ENCODE assay signal across 8 cellular contexts in the genomic region with DNA sequence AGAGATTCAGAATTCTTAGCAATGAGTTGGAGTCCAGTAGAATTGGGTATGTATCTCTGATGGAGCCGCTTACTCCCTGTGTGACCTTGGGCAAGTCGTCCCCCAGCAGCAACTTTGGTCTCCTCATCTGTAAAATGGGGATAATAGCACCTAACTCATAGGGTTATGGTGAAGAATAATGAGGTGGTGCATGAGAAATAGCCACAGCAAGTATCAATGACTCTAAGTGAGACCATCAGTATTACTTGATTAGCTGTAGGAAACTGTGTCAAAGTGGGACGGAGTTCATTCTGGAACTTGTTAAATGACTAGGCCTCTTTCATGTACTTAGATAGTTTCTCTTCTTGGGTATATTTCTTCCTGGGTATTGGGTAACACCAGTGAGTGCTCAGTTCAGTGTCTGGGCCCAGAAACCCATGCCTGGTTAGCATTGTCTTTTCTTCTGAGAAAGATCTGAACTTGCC. TPM values are rescaled to one million over a fixed set of nuclear protein-coding genes. Genes with fewer than 3 reads are reported as not detected.
DNase-seq lines count a peak whose midpoint lies in the region; ATAC-seq, FAIRE-seq and TF ChIP-seq lines count a peak whose summit lies in the region.

No MANE protein-coding gene starts in this region.

- H3K9me3 ChIP-seq in adrenal gland (replicated peaks in 1 of 3), result no peaks in the 10 kb centered on the region

- FAIRE-seq in GM19239 (lab: Jason Lieb, UNC), result peak; percentile 98

- H3K27ac Mint-ChIP-seq in activated B cell treated with CpG ODN at 0.5 μM for 24 hours, result peak overlapping the region; percentile 85

- POLR2A ChIA-PET in activated B cell treated with CpG ODN at 0.5 μM for 24 hours (lab: Charles Lee), result interaction anchor here (0.7 to 3.2 kb wide), 10 partner anchors 10 to 107 kb away, joined by 3 to 25 read pairs (median 8); no protein-coding TSS in a partner anchor

- TF ChIP-seq POLR2A in adrenal gland (IDR thresholded peaks at IDR 0.05), result no peak

- CTCF ChIA-PET in activated B cell treated with CpG ODN at 0.5 μM for 24 hours (lab: Charles Lee), result interaction anchor here (1.0 to 1.5 kb wide), 4 partner anchors 11 to 168 kb away, joined by 4 to 8 read pairs (median 6); no protein-coding TSS in a partner anchor

- peak overlapping the region; percentile 3 for H3K4me3 Mint-ChIP-seq in activated B cell treated with CpG ODN at 0.5 μM for 24 hours

- no peaks in the 10 kb centered on the region for H3K27me3 Mint-ChIP-seq in activated B cell treated with CpG ODN at 0.5 μM for 24 hours

- intact Hi-C loops in activated B cell treated with CpG ODN at 0.5 μM for 24 hours (cut with micrococcal nuclease) (loop anchor here (2.0 kb wide), 1 partner anchor 39 kb away; no protein-coding TSS in a partner anchor), adrenal gland (cut with DNase I) (no loop called here)

- TF ChIP-seq CTCF in GM06990 (IDR thresholded peaks at IDR 0.05; ENCODE audit: insufficient read depth, low read length, poor library complexity, severe bottlenecking), result no peak
- TF ChIP-seq CTCF in activated B cell treated with CpG ODN at 0.5 μM for 24 hours (IDR thresholded peaks at IDR 0.05), result no peak
- TF ChIP-seq CTCF in adrenal gland (IDR thresholded peaks at IDR 0.05), result no peak

- no peaks in the 10 kb centered on the region for H3K4me1 ChIP-seq in adrenal gland (replicated peaks in 1 of 2)

- H3K36me3 ChIP-seq in GM06990 (ENCODE audit: control insufficient read depth, insufficient read depth, low read length) (peaks cover 5% of the 10 kb centered on the region), adrenal gland (replicated peaks in 1 of 2) (no peaks in the 10 kb centered on the region)

- H3K4me3 ChIP-seq in GM06990 (replicated peaks; ENCODE audit: low read depth, low read length), result no peak overlapping the region
- H3K4me3 ChIP-seq in adrenal gland, result no peak overlapping the region

- ATAC-seq in HG03045 (IDR thresholded peaks at IDR 0.05; ENCODE audit: unreplicated experiment) (peak; percentile 64), activated B cell treated with CpG ODN at 0.5 μM for 24 hours (ENCODE audit: low read depth) (peak; percentile 14)

- H3K4me1 Mint-ChIP-seq in activated B cell treated with CpG ODN at 0.5 μM for 24 hours, result peaks cover 88% of the 10 kb centered on the region

- H3K9me3 Mint-ChIP-seq in activated B cell treated with CpG ODN at 0.5 μM for 24 hours, result no peaks in the 10 kb centered on the region

- no peak overlapping the region for H3K27ac ChIP-seq in adrenal gland

- peaks cover 55% of the 10 kb centered on the region for H3K36me3 Mint-ChIP-seq in activated B cell treated with CpG ODN at 0.5 μM for 24 hours (ENCODE audit: low read depth)

- WGBS in adrenal gland, 4 donors, result 78 to 89% (median 85%) methylated on average over 3 of the region's 3 CpGs

- DNase-seq in GM06990 (ENCODE audit: extremely low read depth, insufficient read length) (peak; percentile 75), GM19239 (ENCODE audit: insufficient read length, low spot score) (no peak), activated B cell treated with CpG ODN at 0.5 μM for 24 hours (no peak), adrenal gland (no peak), NCI-H146 (lab: John Stamatoyannopoulos, UW) (no peak), NCI-H1092 (lab: John Stamatoyannopoulos, UW) (no peak)
- no peak for DNase-seq in effector CD8-positive, alpha-beta T cell (lab: John Stamatoyannopoulos, UW)

- H3K27me3 ChIP-seq in GM06990 (replicated peaks; ENCODE audit: control insufficient read depth, insufficient read depth, low read length), result no peaks in the 10 kb centered on the region
- peaks cover 18% of the 10 kb centered on the region for H3K27me3 ChIP-seq in adrenal gland

RNA-seq across cellular contexts. Expression of gene PRKCB, which starts 6.4 kb away (rescaled TPM):
- total RNA-seq in activated B cell treated with CpG ODN at 0.5 μM for 24 hours (122 and 146 TPM in 2 replicates), adrenal gland (1 to 10 TPM in 7 of 8 donors, under 1 TPM in 1; 0.72 to 8.0 (median 4.8) TPM)
- polyA plus RNA-seq in adrenal gland, result 1 to 10 TPM in 2 of 3 donors, under 1 TPM in 1; 0.54 to 1.7 (median 1.5) TPM

Comparison
In these comparisons a context has a peak if more than half of its experiments do, and no peak if none do; other contexts are left out.
1. RNA of gene PRKCB, which starts 6.4 kb away (total RNA-seq): 122 to 146 TPM in activated B cell treated with CpG ODN at 0.5 μM for 24 hours; 0.72 to 8.0 TPM in adrenal gland; every median in the first group is over 10 times any median in the second.